25 cellular contexts compared by ENCODE assay signal in genomic region chr3:184914628-184915027, GRCh38.
DNase-seq lines count a peak whose midpoint lies in the region; ATAC-seq, FAIRE-seq and TF ChIP-seq lines count a peak whose summit lies in the region.
"Had no signal": no experiment of that assay in that cellular context is flagged by ENCODE, and none has a peak within 500 bp of the region (broad histone marks: within the 10 kb centered on the region; RNA-seq: fewer than 3 reads in every experiment).

No MANE protein-coding gene starts in this region.

- FAIRE-seq in astrocyte (lab: Jason Lieb, UNC): peak; percentile 49
- FAIRE-seq: GM12891 had no signal

- TF ChIP-seq CTCF in astrocyte (IDR thresholded peaks at IDR 0.05; ENCODE audit: insufficient read depth, low read depth, low read length): no peak
- TF ChIP-seq CTCF in fibroblast of the aortic adventitia (IDR thresholded peaks at IDR 0.05; ENCODE audit: insufficient read depth, low read length): no peak
- TF ChIP-seq CTCF in GM23338 (conservative IDR thresholded peaks at IDR 0.05; ENCODE audit: low read depth in 2 of 2): no peak

- no peak for ATAC-seq in GM23338

- no peaks in the 10 kb centered on the region for H3K9me2 ChIP-seq in GM23338 (ENCODE audit: insufficient read depth)
- H3K9me2 ChIP-seq: SK-N-SH had no signal

- no peak overlapping the region for H3K4me3 ChIP-seq in astrocyte (ENCODE audit: insufficient read depth, low read depth, low read length)
- H3K4me3 ChIP-seq in fibroblast of the aortic adventitia (ENCODE audit: low read depth, low read length): no peak overlapping the region
- no peak overlapping the region for H3K4me3 ChIP-seq in GM23338
- H3K4me3 ChIP-seq: BLaER1, GM23248, PC-9 had no signal

- H3K79me2 ChIP-seq in astrocyte (ENCODE audit: insufficient read depth, low read length): no peaks in the 10 kb centered on the region
- H3K79me2 ChIP-seq in GM23338 (replicated peaks; ENCODE audit: insufficient read depth): no peaks in the 10 kb centered on the region

- peak; percentile 10 for DNase-seq in HT1080 (ENCODE audit: low read depth)
- DNase-seq in astrocyte (ENCODE audit: low read depth): peak; percentile 43
- DNase-seq in fibroblast of the aortic adventitia (ENCODE audit: low read depth): peak; percentile 4
- DNase-seq in GM23338 (ENCODE audit: low spot score): no peak
- no peak for DNase-seq in activated naive CD8-positive, alpha-beta T cell treated with anti-CD3 and anti-CD28 coated beads for 36 hours
- no peak for DNase-seq in erythroblast (lab: John Stamatoyannopoulos, UW)
- DNase-seq in NCI-H748 (lab: John Stamatoyannopoulos, UW; ENCODE audit: unreplicated experiment): no peak
- DNase-seq: ACHN; CD4-positive, alpha-beta T cell; COR-L47; DMS79; GM23248; KBM-7; MM.1S; NCI-H1048; NCI-H1436; NCI-H1930; NCI-H510A; NCI-H748 treated with DMSO at 0.1 percent for 48 hours; PC-9; SHP77 treated with DMSO at 0.1 percent for 48 hours; SK-N-SH had no signal

- no peaks in the 10 kb centered on the region for H4K20me1 ChIP-seq in astrocyte (ENCODE audit: insufficient read depth, low read length)
- no peaks in the 10 kb centered on the region for H4K20me1 ChIP-seq in GM23338 (replicated peaks; ENCODE audit: insufficient read depth)
- H4K20me1 ChIP-seq: BLaER1 had no signal

- no peaks in the 10 kb centered on the region for H3K9me3 ChIP-seq in astrocyte (ENCODE audit: insufficient read depth, low read depth, low read length)
- H3K9me3 ChIP-seq: BLaER1, SK-N-SH had no signal

- H3K27ac Mint-ChIP-seq in astrocyte (ENCODE audit: unreplicated experiment) (no peak overlapping the region), GM23338 (no peak overlapping the region)
- no peak overlapping the region for H3K27ac Mint-ChIP-seq in activated naive CD8-positive, alpha-beta T cell treated with anti-CD3 and anti-CD28 coated beads for 36 hours
- H3K27ac Mint-ChIP-seq: CD4-positive, alpha-beta T cell had no signal

- no peaks in the 10 kb centered on the region for H3K9me3 Mint-ChIP-seq in astrocyte (ENCODE audit: unreplicated experiment)
- H3K9me3 Mint-ChIP-seq in GM23338: no peaks in the 10 kb centered on the region
- H3K9me3 Mint-ChIP-seq in activated naive CD8-positive, alpha-beta T cell treated with anti-CD3 and anti-CD28 coated beads for 36 hours: no peaks in the 10 kb centered on the region
- H3K9me3 Mint-ChIP-seq: CD4-positive, alpha-beta T cell had no signal

- TF ChIP-seq POLR2A in erythroblast (IDR thresholded peaks at IDR 0.05; ENCODE audit: low read length): no peak

- H3K36me3 Mint-ChIP-seq in astrocyte (ENCODE audit: low read depth, unreplicated experiment) (peaks cover 24% of the 10 kb centered on the region), GM23338 (ENCODE audit: low read depth) (peaks cover 8% of the 10 kb centered on the region; the same call in 2 of the 3 replicates)
- H3K36me3 Mint-ChIP-seq in activated naive CD8-positive, alpha-beta T cell treated with anti-CD3 and anti-CD28 coated beads for 36 hours: peaks cover 8% of the 10 kb centered on the region

- H3K36me3 ChIP-seq in astrocyte (ENCODE audit: insufficient read depth, low read length) (no peaks in the 10 kb centered on the region), GM23338 (ENCODE audit: insufficient read depth) (no peaks in the 10 kb centered on the region)

- no peaks in the 10 kb centered on the region for H3F3A ChIP-seq in GM23338 (replicated peaks; ENCODE audit: low read depth)

- no peak overlapping the region for H3K27ac ChIP-seq in astrocyte (ENCODE audit: low read depth, low read length)
- H3K27ac ChIP-seq in GM23338 (ENCODE audit: low read depth): no peak overlapping the region
- H3K27ac ChIP-seq: BLaER1, GM23248, PC-9, RWPE1 had no signal

- H3K4me1 Mint-ChIP-seq in astrocyte (ENCODE audit: low read depth, unreplicated experiment) (peaks cover 5% of the 10 kb centered on the region), GM23338 (peaks cover 75% of the 10 kb centered on the region)
- no peaks in the 10 kb centered on the region for H3K4me1 Mint-ChIP-seq in activated naive CD8-positive, alpha-beta T cell treated with anti-CD3 and anti-CD28 coated beads for 36 hours

- H3K4me1 ChIP-seq in astrocyte (ENCODE audit: insufficient read depth, low read length): no peaks in the 10 kb centered on the region
- H3K4me1 ChIP-seq in GM23338 (ENCODE audit: insufficient read depth): peaks cover 59% of the 10 kb centered on the region
- H3K4me1 ChIP-seq: BLaER1 had no signal

- H3K4me2 ChIP-seq in astrocyte (ENCODE audit: low read length): no peak overlapping the region
- no peak overlapping the region for H3K4me2 ChIP-seq in GM23338
- H3K4me2 ChIP-seq: BLaER1, PC-9, SK-N-SH had no signal

- H3K27me3 ChIP-seq in astrocyte (ENCODE audit: insufficient read depth, low read length) (no peaks in the 10 kb centered on the region), GM23338 (ENCODE audit: insufficient read depth) (no peaks in the 10 kb centered on the region)
- H3K27me3 ChIP-seq: BLaER1 had no signal

- H3K27me3 Mint-ChIP-seq in astrocyte (ENCODE audit: low read depth, unreplicated experiment): no peaks in the 10 kb centered on the region
- H3K27me3 Mint-ChIP-seq in GM23338 (ENCODE audit: insufficient read depth, low read depth, poor library complexity): peaks cover 2% of the 10 kb centered on the region
- no peaks in the 10 kb centered on the region for H3K27me3 Mint-ChIP-seq in activated naive CD8-positive, alpha-beta T cell treated with anti-CD3 and anti-CD28 coated beads for 36 hours
- H3K27me3 Mint-ChIP-seq: CD4-positive, alpha-beta T cell had no signal

- H3K4me3 Mint-ChIP-seq in astrocyte (ENCODE audit: unreplicated experiment): no peak overlapping the region
- no peak overlapping the region for H3K4me3 Mint-ChIP-seq in GM23338
- no peak overlapping the region for H3K4me3 Mint-ChIP-seq in activated naive CD8-positive, alpha-beta T cell treated with anti-CD3 and anti-CD28 coated beads for 36 hours
- H3K4me3 Mint-ChIP-seq: CD4-positive, alpha-beta T cell had no signal

- H3K9ac ChIP-seq in astrocyte (ENCODE audit: low read length): no peak overlapping the region
- H3K9ac ChIP-seq: BLaER1, GM23248, SK-N-SH had no signal

- H2AFZ ChIP-seq in astrocyte (ENCODE audit: low read depth, low read length) (no peak overlapping the region), GM23338 (no peak overlapping the region)
- H2AFZ ChIP-seq: GM23248, PC-9 had no signal

TF ChIP-seq in GM23338, 12 proteins besides CTCF, POLR2A, EP300 and RAD21:
- no peak for TF ChIP-seq ZNF331 (CRISPR knock-in tag; IDR thresholded peaks at IDR 0.05; ENCODE audit: low read depth)

Comparison
In these comparisons a context has a peak if more than half of its experiments do, and no peak if none do; other contexts are left out.
1. DNase-seq: peak in HT1080 (single experiment), astrocyte (single experiment) and fibroblast of the aortic adventitia (single experiment); none in GM23338 (single experiment), activated naive CD8-positive, alpha-beta T cell treated with anti-CD3 and anti-CD28 coated beads for 36 hours (single experiment), erythroblast (0 of 2) and NCI-H748 (single experiment).